1 cellular context compared by ENCODE assay signal in genomic region chr17:13030459-13031305, GRCh38.
A peak's percentile ranks its signal among the peaks of the same experiment; 100 is the strongest.
TF ChIP-seq lines count a peak whose summit lies in the region.

No MANE protein-coding gene starts in this region.

TF ChIP-seq in GM23338, 12 proteins besides CTCF, POLR2A, EP300 and RAD21 (continued from another document):
- peak; percentile 77; the same call in 1 of the 2 replicates for TF ChIP-seq ZNF462 (CRISPR knock-in tag; IDR thresholded peaks at IDR 0.05)
